10 cellular contexts compared by ENCODE assay signal in the genomic region with DNA sequence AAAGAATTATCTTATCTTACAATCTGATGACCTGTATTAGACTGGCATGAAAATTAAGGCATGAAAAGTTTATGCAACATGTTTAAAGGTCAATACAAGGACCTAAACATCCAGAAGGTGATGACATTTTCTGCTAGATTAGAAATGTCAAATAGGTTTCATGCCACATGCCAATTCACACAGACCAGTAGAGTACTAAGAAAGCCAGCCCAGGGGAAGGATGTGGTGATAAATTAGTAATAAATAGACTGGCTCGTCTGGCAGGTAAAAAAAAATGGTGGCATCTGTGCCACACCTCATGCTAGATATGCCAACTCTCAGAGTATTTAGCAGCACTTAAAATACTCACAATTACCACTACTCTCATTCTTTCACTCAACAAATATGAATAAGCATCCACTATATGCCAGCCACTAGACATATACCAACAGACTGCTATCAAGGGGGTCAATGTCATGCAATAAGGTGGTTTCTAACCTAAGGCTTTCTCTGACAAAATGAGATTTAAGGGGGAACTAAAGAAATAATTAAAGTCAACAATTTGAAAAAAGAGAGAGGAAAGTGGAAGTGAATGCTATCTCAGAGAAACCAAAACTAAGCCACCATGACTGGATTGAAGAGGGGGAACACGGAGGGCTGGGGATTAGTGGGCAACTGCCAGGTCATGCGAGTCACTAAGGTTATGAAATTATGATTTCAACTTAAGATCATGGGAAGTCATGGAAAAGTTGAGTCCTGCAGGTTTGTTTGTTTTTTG.
DNase-seq lines count a peak whose midpoint lies in the region; ATAC-seq, FAIRE-seq and TF ChIP-seq lines count a peak whose summit lies in the region.
"Had no signal": no experiment of that assay in that cellular context is flagged by ENCODE, and none has a peak within 500 bp of the region (broad histone marks: within the 10 kb centered on the region; RNA-seq: fewer than 3 reads in every experiment).

No MANE protein-coding gene starts in this region.

- peaks cover 3% of the 10 kb centered on the region for H3K36me3 Mint-ChIP-seq in activated T-cell treated with anti-CD3 and anti-CD28 coated beads, Interleukin-2, amount 50 U/mL, for 24 hours (ENCODE audit: low read depth)
- H3K36me3 Mint-ChIP-seq in activated B cell treated with CpG ODN at 0.5 μM for 24 hours (ENCODE audit: low read depth), result no peaks in the 10 kb centered on the region

- peak overlapping the region; percentile 95 for H3K27ac Mint-ChIP-seq in activated T-cell treated with anti-CD3 and anti-CD28 coated beads, Interleukin-2, amount 50 U/mL, for 24 hours
- peak overlapping the region; percentile 65 for H3K27ac Mint-ChIP-seq in activated B cell treated with CpG ODN at 0.5 μM for 24 hours

- TF ChIP-seq CTCF in activated B cell treated with CpG ODN at 0.5 μM for 24 hours (IDR thresholded peaks at IDR 0.05), result no peak
- no peak for TF ChIP-seq CTCF in D721Med (IDR thresholded peaks at IDR 0.05; ENCODE audit: insufficient read depth, missing control alignments)

- H3K9me3 Mint-ChIP-seq in activated T-cell treated with anti-CD3 and anti-CD28 coated beads, Interleukin-2, amount 50 U/mL, for 24 hours, result peaks cover 5% of the 10 kb centered on the region
- no peaks in the 10 kb centered on the region for H3K9me3 Mint-ChIP-seq in activated B cell treated with CpG ODN at 0.5 μM for 24 hours
- H3K9me3 Mint-ChIP-seq: IgD-negative memory B cell had no signal

- intact Hi-C loops in activated B cell treated with CpG ODN at 0.5 μM for 24 hours (cut with micrococcal nuclease), result loop anchor here (2.0 kb wide), 2 partner anchors 31 to 177 kb away; no protein-coding TSS in a partner anchor

- no peaks in the 10 kb centered on the region for H3K27me3 Mint-ChIP-seq in activated T-cell treated with anti-CD3 and anti-CD28 coated beads, Interleukin-2, amount 50 U/mL, for 24 hours
- H3K27me3 Mint-ChIP-seq in activated B cell treated with CpG ODN at 0.5 μM for 24 hours, result no peaks in the 10 kb centered on the region
- H3K27me3 Mint-ChIP-seq: IgD-negative memory B cell had no signal

- peak; percentile 46 for ATAC-seq in HG03064 (IDR thresholded peaks at IDR 0.05; ENCODE audit: low read depth, unreplicated experiment)
- ATAC-seq in activated B cell treated with CpG ODN at 0.5 μM for 24 hours (ENCODE audit: low read depth), result peak; percentile 66
- ATAC-seq: left colon had no signal

- peaks cover 91% of the 10 kb centered on the region for H3K4me1 Mint-ChIP-seq in activated T-cell treated with anti-CD3 and anti-CD28 coated beads, Interleukin-2, amount 50 U/mL, for 24 hours (ENCODE audit: low read depth)
- H3K4me1 Mint-ChIP-seq in activated B cell treated with CpG ODN at 0.5 μM for 24 hours, result peaks cover 69% of the 10 kb centered on the region

- no peak for FAIRE-seq in D721Med (lab: Jason Lieb, UNC)

- CTCF ChIA-PET in activated B cell treated with CpG ODN at 0.5 μM for 24 hours (lab: Charles Lee), result no interaction called here

- POLR2A ChIA-PET in activated B cell treated with CpG ODN at 0.5 μM for 24 hours (lab: Charles Lee), result no interaction called here

- no peak for DNase-seq in activated T-cell treated with anti-CD3 and anti-CD28 coated beads, Interleukin-2, amount 50 U/mL, for 24 hours
- DNase-seq in activated T-cell treated with anti-CD3 and anti-CD28 coated beads for 4 hours (no peak), activated B cell treated with CpG ODN at 0.5 μM for 24 hours (no peak), D721Med (ENCODE audit: insufficient read length, low spot score) (no peak), DMS53 (lab: John Stamatoyannopoulos, UW) (no peak), midbrain (lab: John Stamatoyannopoulos, UW) (no peak)
- peak in 2 of 3 experiments; percentile 34 to 44 for DNase-seq in stimulated activated CD4-positive, alpha-beta T cell treated with anti-CD3 and anti-CD28 coated beads, TNF-alpha, amount 100 ng/mL, for 24 hours (ENCODE audit: low read depth in 3 of 3)
- DNase-seq: left colon had no signal

- peak overlapping the region; percentile 40 for H3K4me3 Mint-ChIP-seq in activated T-cell treated with anti-CD3 and anti-CD28 coated beads, Interleukin-2, amount 50 U/mL, for 24 hours
- H3K4me3 Mint-ChIP-seq in activated B cell treated with CpG ODN at 0.5 μM for 24 hours, result peak overlapping the region; percentile 54

Comparison
In these comparisons a context has a peak if more than half of its experiments do, and no peak if none do; other contexts are left out.
1. DNase-seq: peak in stimulated activated CD4-positive, alpha-beta T cell treated with anti-CD3 and anti-CD28 coated beads, TNF-alpha, amount 100 ng/mL, for 24 hours (2 of 3); none in activated T-cell treated with anti-CD3 and anti-CD28 coated beads, Interleukin-2, amount 50 U/mL, for 24 hours (single experiment), activated T-cell treated with anti-CD3 and anti-CD28 coated beads for 4 hours (single experiment), activated B cell treated with CpG ODN at 0.5 μM for 24 hours (single experiment), D721Med (single experiment), DMS53 (single experiment) and midbrain (single experiment).